In the genomic region with DNA sequence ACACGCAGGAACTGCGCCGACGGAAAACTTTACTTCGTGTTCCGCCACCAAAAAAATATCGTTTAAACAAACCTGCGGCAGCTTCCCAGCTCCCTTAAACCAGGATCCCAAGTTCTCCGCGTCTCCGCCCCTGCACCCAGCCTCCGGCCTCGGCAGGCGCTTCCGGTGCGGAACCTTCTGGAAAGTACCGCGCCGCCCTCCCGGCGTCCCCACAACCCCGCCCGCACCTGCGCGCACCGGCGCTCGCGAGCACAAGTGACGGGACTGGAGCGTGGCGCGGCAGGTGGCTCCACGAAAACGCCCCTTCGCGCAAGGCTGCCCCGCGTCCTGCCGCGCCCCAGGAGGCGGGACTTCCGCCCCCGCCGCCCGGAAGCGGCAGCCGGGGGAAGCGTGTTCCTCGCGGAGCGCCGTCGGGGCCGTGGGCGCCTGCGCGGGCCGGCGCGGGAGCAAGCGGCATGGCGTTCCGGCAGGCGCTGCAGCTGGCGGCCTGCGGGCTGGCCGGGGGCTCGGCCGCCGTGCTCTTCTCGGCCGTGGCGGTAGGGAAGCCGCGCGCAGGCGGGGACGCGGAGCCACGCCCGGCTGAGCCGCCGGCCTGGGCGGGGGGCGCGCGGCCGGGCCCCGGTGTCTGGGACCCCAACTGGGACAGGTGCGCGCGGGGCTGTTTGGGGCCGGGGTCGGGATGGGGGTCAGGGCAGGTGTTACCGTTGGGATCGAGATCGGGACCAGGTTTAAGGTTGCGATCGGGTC, we compare ENCODE assay signal across 8 cellular contexts. TPM values are rescaled to one million over a fixed set of nuclear protein-coding genes. Genes with fewer than 3 reads are reported as not detected.
A peak's percentile ranks its signal among the peaks of the same experiment; 100 is the strongest.
DNase-seq lines count a peak whose midpoint lies in the region; ATAC-seq and TF ChIP-seq lines count a peak whose summit lies in the region.

PGAM5 (plus strand) TSS at position 421 of the 747 bp plus-strand sequence; CDS start at position 456, 35 bp downstream.

- ATAC-seq in GM19395 (IDR thresholded peaks at IDR 0.05; ENCODE audit: unreplicated experiment) (peak; percentile 88), HG03521 (IDR thresholded peaks at IDR 0.05; ENCODE audit: unreplicated experiment) (peak; percentile 89), right lobe of liver (peak; percentile 92 to 96 (median 92))

- TF ChIP-seq POLR2A in right lobe of liver (IDR thresholded peaks at IDR 0.05) = peak; percentile 79

- peak within 1 kb of the TSS; percentile 87 to 92 (median 91) for H3K27ac ChIP-seq in right lobe of liver

- H3K36me3 ChIP-seq in right lobe of liver = peaks cover 0 to 11% (median 0%) of the 10 kb centered on the region in 4 donors

- H3K27me3 ChIP-seq in right lobe of liver = no peaks in the 10 kb centered on the region

- 0% methylated on average over 2 of the region's 100 CpGs for WGBS in right lobe of liver (ENCODE audit: insufficient coverage, low coverage, low lambda C conversion rate, missing lambda C conversion rate)

- peak within 1 kb of the TSS; percentile 70 to 97 (median 77) for H3K4me3 ChIP-seq in right lobe of liver

- peaks cover 0 to 12% (median 4%) of the 10 kb centered on the region in 4 donors for H3K4me1 ChIP-seq in right lobe of liver

- TF ChIP-seq CTCF in right lobe of liver (IDR thresholded peaks at IDR 0.05) = no peak

- DNase-seq in CD1c-positive myeloid dendritic cell (ENCODE audit: extremely low spot score) (peak; percentile 96), NCI-H748 (lab: John Stamatoyannopoulos, UW; ENCODE audit: unreplicated experiment) (peak; percentile 92), dermis microvascular lymphatic vessel endothelial cell (ENCODE audit: low read depth in 2 of 2) (peak; percentile 57 to 86), right lobe of liver (peak; percentile 93 to 96 (median 95))
- peak; percentile 72 to 80 for DNase-seq in activated CD4-positive, alpha-beta T cell treated with anti-CD3 and anti-CD28 coated beads, Interleukin-2, amount 50 U/mL, for 24 hours (ENCODE audit: low read depth in 1 of 2, low spot score in 1 of 2)
- peak; percentile 87 for DNase-seq in stimulated activated CD4-positive, alpha-beta T cell treated with anti-CD3 and anti-CD28 coated beads, Interleukin-4, amount 100 ng/mL, for 24 hours

- no peaks in the 10 kb centered on the region for H3K9me3 ChIP-seq in right lobe of liver

- intact Hi-C loops in right lobe of liver (cut with DNase I) = no loop called here

RNA-seq across cellular contexts. Expression of gene PGAM5, which starts in this region (rescaled TPM):
- total RNA-seq in dermis microvascular lymphatic vessel endothelial cell (37.0 and 50.8 TPM in 2 replicates), right lobe of liver (10 to 100 TPM; 22.7 to 50.7 (median 27.6) TPM)

Comparison
In these comparisons a context has a peak if more than half of its experiments do, and no peak if none do; other contexts are left out.
1. Peak in every context shown above with its lines: DNase-seq, ATAC-seq, H3K4me3 ChIP-seq and H3K27ac ChIP-seq.